In genomic region chr6:113493991-113494390, GRCh38 we compare ENCODE assay signal across 22 cellular contexts.
"Had no signal": no experiment of that assay in that cellular context is flagged by ENCODE, and none has a peak within 500 bp of the region (broad histone marks: within the 10 kb centered on the region; RNA-seq: fewer than 3 reads in every experiment).

No MANE protein-coding gene starts in this region.

- H3K4me3 ChIP-seq: right lobe of liver, thoracic aorta, uterus had no signal

- H3K9me3 ChIP-seq: neutrophil, right lobe of liver, thoracic aorta, uterus had no signal

- H3K27me3 ChIP-seq: brain microvascular endothelial cell, neutrophil, right lobe of liver, uterus had no signal

- H3K36me3 ChIP-seq: brain microvascular endothelial cell, neutrophil, right lobe of liver, thoracic aorta, uterus had no signal

- DNase-seq: activated CD4-positive, alpha-beta T cell treated with anti-CD3 and anti-CD28 coated beads for 4 hours; activated CD4-positive, alpha-beta T cell treated with anti-CD3 and anti-CD28 coated beads, Interleukin-2, amount 50 U/mL, for 4 hours; activated effector memory CD4-positive, alpha-beta T cell treated with Interleukin-2 at 50 U/mL for 16 hours; activated naive CD4-positive, alpha-beta T cell treated with anti-CD3 and anti-CD28 coated beads, Interleukin-2, amount 10 ng/mL, durations not matched to agents 7 days and 5 days; activated naive CD8-positive, alpha-beta T cell treated with anti-CD3 and anti-CD28 coated beads, Interleukin-2, amount 10 ng/mL, durations not matched to agents 7 days and 5 days; activated T-cell treated with anti-CD3 and anti-CD28 coated beads for 4 hours; brain microvascular endothelial cell; central memory CD4-positive, alpha-beta T cell; endodermal cell; head of caudate nucleus; hippocampal formation; kidney; left colon; naive B cell; nephron progenitor cell; right lobe of liver; stimulated activated CD4-positive, alpha-beta T cell treated with anti-CD3 and anti-CD28 coated beads, Interleukin-12 subunit alpha, Interleukin-12 subunit beta, amount 100 ng/mL, for 4 hours; stimulated activated CD4-positive, alpha-beta T cell treated with anti-CD3 and anti-CD28 coated beads, Interleukin-4, amount 100 ng/mL, for 1 hour; T-helper 1 cell; uterus had no signal

- H3K27ac ChIP-seq: brain microvascular endothelial cell, neutrophil, right lobe of liver, thoracic aorta, uterus had no signal

- ATAC-seq: left colon, right lobe of liver had no signal

- H3K4me1 ChIP-seq: uterus had no signal
